ENCODE assay signal across 26 cellular contexts in genomic region chr4:185834088-185834487, GRCh38. TPM values are rescaled to one million over a fixed set of nuclear protein-coding genes. Genes with fewer than 3 reads are reported as not detected.
"Had no signal": no experiment of that assay in that cellular context is flagged by ENCODE, and none has a peak within 500 bp of the region (broad histone marks: within the 10 kb centered on the region; RNA-seq: fewer than 3 reads in every experiment).

No MANE protein-coding gene starts in this region.

- H3K36me3 ChIP-seq: ascending aorta, brain microvascular endothelial cell, cardiac muscle cell, SJCRH30 had no signal

- H3K4me3 Mint-ChIP-seq: activated CD4-positive, alpha-beta memory T cell treated with anti-CD3 and anti-CD28 coated beads, Interleukin-2, amount 10 ng/mL, durations not matched to agents 7 days and 5 days; activated CD4-positive, alpha-beta T cell treated with anti-CD3 and anti-CD28 coated beads for 36 hours had no signal

- H3K4me2 ChIP-seq: SK-N-SH had no signal

- H3K9me3 Mint-ChIP-seq: activated CD4-positive, alpha-beta memory T cell treated with anti-CD3 and anti-CD28 coated beads, Interleukin-2, amount 10 ng/mL, durations not matched to agents 7 days and 5 days; activated T-helper 2 cell treated with anti-CD3 and anti-CD28 coated beads, Interferon-gamma antibody, Interleukin-2, Interleukin-4, amounts not matched to agents 10 μg/mL and 5 μg/mL and 100 μg/mL, durations not matched to agents 14 hours and 24 hours and 36 hours had no signal

- H3K27ac Mint-ChIP-seq: activated CD4-positive, alpha-beta memory T cell treated with anti-CD3 and anti-CD28 coated beads, Interleukin-2, amount 10 ng/mL, durations not matched to agents 7 days and 5 days; activated CD4-positive, alpha-beta T cell treated with anti-CD3 and anti-CD28 coated beads for 36 hours; activated T-helper 2 cell treated with anti-CD3 and anti-CD28 coated beads, Interferon-gamma antibody, Interleukin-2, Interleukin-4, amounts not matched to agents 10 μg/mL and 5 μg/mL and 100 μg/mL, durations not matched to agents 14 hours and 24 hours and 36 hours had no signal

- H3K27ac ChIP-seq: ascending aorta, brain microvascular endothelial cell, cardiac muscle cell, SJCRH30, VCaP had no signal

- DNase-seq: activated CD4-positive, alpha-beta memory T cell treated with anti-CD3 and anti-CD28 coated beads, Interleukin-2, amount 10 ng/mL, durations not matched to agents 7 days and 5 days; activated CD4-positive, alpha-beta T cell treated with anti-CD3 and anti-CD28 coated beads for 36 hours; activated CD4-positive, alpha-beta T cell treated with anti-CD3 and anti-CD28 coated beads, Interleukin-2, amount 50 U/mL, for 1 hour; activated gamma-delta T cell treated with Interleukin-2 at 50 U/mL for 16 hours; activated naive CD4-positive, alpha-beta T cell treated with anti-CD3 and anti-CD28 coated beads, Interleukin-2, amount 50 U/mL, for 16 hours; activated T-cell treated with anti-CD3 and anti-CD28 coated beads for 4 hours; activated T-cell treated with anti-CD3 and anti-CD28 coated beads, Interleukin-2, amount 50 U/mL, for 48 hours; brain microvascular endothelial cell; cerebellar nuclear complex; KG1; NCI-H1048; NCI-H1930; NCI-H2171; NCI-H2227 treated with DMSO at 0.1 percent for 48 hours; NCI-H446 treated with DMSO at 0.1 percent for 48 hours; NCI-H524 treated with DMSO at 0.1 percent for 48 hours; NCI-H748 treated with DMSO at 0.1 percent for 48 hours; SJCRH30; SK-N-SH; T-helper 1 cell had no signal

- H3K27me3 Mint-ChIP-seq: activated CD4-positive, alpha-beta memory T cell treated with anti-CD3 and anti-CD28 coated beads, Interleukin-2, amount 10 ng/mL, durations not matched to agents 7 days and 5 days had no signal

- H3K9ac ChIP-seq: SK-N-SH had no signal

- ATAC-seq: activated CD4-positive, alpha-beta T cell treated with anti-CD3 and anti-CD28 coated beads for 36 hours had no signal

- H3K4me3 ChIP-seq: ascending aorta, cardiac muscle cell, SJCRH30 had no signal

- H3K27me3 ChIP-seq: ascending aorta, brain microvascular endothelial cell, cardiac muscle cell, SJCRH30 had no signal

- H3K4me1 Mint-ChIP-seq: activated CD4-positive, alpha-beta memory T cell treated with anti-CD3 and anti-CD28 coated beads, Interleukin-2, amount 10 ng/mL, durations not matched to agents 7 days and 5 days; activated CD4-positive, alpha-beta T cell treated with anti-CD3 and anti-CD28 coated beads for 36 hours had no signal

- H3K9me3 ChIP-seq: ascending aorta, SJCRH30, SK-N-SH had no signal

RNA-seq across cellular contexts. Expression of gene SORBS2, which starts 22.1 kb away (rescaled TPM):
- total RNA-seq: activated CD4-positive, alpha-beta memory T cell treated with anti-CD3 and anti-CD28 coated beads, Interleukin-2, amount 10 ng/mL, durations not matched to agents 7 days and 5 days; activated CD4-positive, alpha-beta T cell treated with anti-CD3 and anti-CD28 coated beads for 36 hours; activated CD8-positive, alpha-beta memory T cell treated with anti-CD3 and anti-CD28 coated beads for 36 hours; activated T-helper 2 cell treated with anti-CD3 and anti-CD28 coated beads, Interferon-gamma antibody, Interleukin-2, Interleukin-4, amounts not matched to agents 10 μg/mL and 5 μg/mL and 100 μg/mL, durations not matched to agents 14 hours and 24 hours and 36 hours; SJCRH30; T-helper 2 cell treated with Interferon-gamma antibody and Interleukin-4, amounts not matched to agents 100 ng/mL and 5 ng/mL, for 36 hours had no signal
